1 cellular context compared by ENCODE assay signal in the genomic region with DNA sequence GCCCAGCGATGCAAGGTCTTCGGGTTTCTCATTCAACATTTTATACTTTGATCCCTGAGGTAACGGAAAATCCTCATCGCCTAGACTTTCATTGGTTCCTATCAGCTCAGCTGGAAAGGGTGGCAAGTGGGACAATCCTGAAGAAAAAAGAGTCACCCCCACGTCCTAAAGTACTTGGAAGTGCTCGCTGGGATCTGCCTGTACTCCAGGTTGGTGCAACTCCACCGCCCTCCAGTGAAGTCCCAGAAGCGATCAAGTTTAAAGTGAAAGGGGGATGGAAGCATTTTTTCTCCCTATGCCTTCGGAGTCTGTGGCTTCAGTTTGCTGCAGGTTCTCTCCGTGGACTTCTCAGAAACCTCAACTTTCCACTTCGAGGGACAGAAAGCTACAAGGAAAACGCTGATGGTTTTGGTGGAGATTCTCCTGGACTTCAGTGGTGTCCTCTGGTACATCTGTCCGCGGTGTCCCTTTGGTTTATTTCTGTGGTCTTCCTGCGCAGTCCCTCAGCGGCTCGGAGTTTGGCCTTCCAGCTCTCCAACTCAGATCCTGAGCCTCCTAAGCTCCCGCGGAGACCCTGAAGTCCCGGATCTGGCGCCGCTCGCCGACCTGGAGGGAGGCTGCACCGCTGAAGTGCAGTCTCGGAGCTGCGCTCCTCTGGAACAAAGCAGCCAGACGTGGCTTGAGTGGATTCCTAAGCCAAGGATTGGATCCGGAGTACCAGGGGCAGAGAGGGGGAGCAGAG.
TF ChIP-seq lines count a peak whose summit lies in the region.

No MANE protein-coding gene starts in this region.

TF ChIP-seq in IMR-90, 13 proteins besides CTCF, POLR2A, EP300 and RAD21 (continued from another document):
- TF ChIP-seq, protein P1, sequence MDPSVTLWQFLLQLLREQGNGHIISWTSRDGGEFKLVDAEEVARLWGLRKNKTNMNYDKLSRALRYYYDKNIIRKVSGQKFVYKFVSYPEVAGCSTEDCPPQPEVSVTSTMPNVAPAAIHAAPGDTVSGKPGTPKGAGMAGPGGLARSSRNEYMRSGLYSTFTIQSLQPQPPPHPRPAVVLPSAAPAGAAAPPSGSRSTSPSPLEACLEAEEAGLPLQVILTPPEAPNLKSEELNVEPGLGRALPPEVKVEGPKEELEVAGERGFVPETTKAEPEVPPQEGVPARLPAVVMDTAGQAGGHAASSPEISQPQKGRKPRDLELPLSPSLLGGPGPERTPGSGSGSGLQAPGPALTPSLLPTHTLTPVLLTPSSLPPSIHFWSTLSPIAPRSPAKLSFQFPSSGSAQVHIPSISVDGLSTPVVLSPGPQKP (IDR thresholded peaks at IDR 0.05; ENCODE audit: borderline replicate concordance, low read depth, low read length): no peak
